In genomic region chr1:242523968-242524570, GRCh38 we compare ENCODE assay signal across 8 cellular contexts. TPM values are rescaled to one million over a fixed set of nuclear protein-coding genes. Genes with fewer than 3 reads are reported as not detected.
DNase-seq lines count a peak whose midpoint lies in the region; ATAC-seq and TF ChIP-seq lines count a peak whose summit lies in the region.

No MANE protein-coding gene starts in this region.

- TF ChIP-seq EP300 in transverse colon (IDR thresholded peaks at IDR 0.05; ENCODE audit: low read depth), result no peak

- no peaks in the 10 kb centered on the region for H3K36me3 ChIP-seq in lower lobe of right lung
- no peaks in the 10 kb centered on the region for H3K36me3 ChIP-seq in transverse colon

- H3K4me3 ChIP-seq in lower lobe of right lung, result peak overlapping the region; percentile 37
- peak overlapping the region in 3 of 4 donors; percentile 6 to 48 (median 24) for H3K4me3 ChIP-seq in transverse colon

- intact Hi-C loops in lower lobe of right lung (cut with DNase I) (no loop called here), transverse colon (cut with DNase I; ENCODE audit: low total_unique reads) (no loop called here)

- no peak for TF ChIP-seq CTCF in lower lobe of right lung (IDR thresholded peaks at IDR 0.05)
- TF ChIP-seq CTCF in transverse colon (IDR thresholded peaks at IDR 0.05), result no peak

- peak; percentile 80 to 85 for ATAC-seq in lower lobe of right lung

- peaks cover 6% of the 10 kb centered on the region for H3K4me1 ChIP-seq in lower lobe of right lung
- peaks cover 0 to 16% (median 13%) of the 10 kb centered on the region in 4 donors for H3K4me1 ChIP-seq in transverse colon

- 6% methylated on average over 42 of the region's 70 CpGs; no CpG with 5 or more reads in 1 of the 2 donors for WGBS in transverse colon (ENCODE audit: low coverage in 1 of 2), 2 donors

- TF ChIP-seq POLR2A in transverse colon (IDR thresholded peaks at IDR 0.05), result no peak

- DNase-seq in DMS 273 (lab: John Stamatoyannopoulos, UW; ENCODE audit: unreplicated experiment), result peak; percentile 62
- no peak for DNase-seq in DMS 273 treated with DMSO at 0.1 percent for 48 hours (lab: John Stamatoyannopoulos, UW)
- DNase-seq in NCI-H2227 (lab: John Stamatoyannopoulos, UW; ENCODE audit: unreplicated experiment), result peak; percentile 87
- peak in 54 of 61 donors; percentile 12 to 85 (median 63) for DNase-seq in caudate nucleus (lab: John Stamatoyannopoulos, UW)
- peak; percentile 44 for DNase-seq in lower lobe of right lung
- DNase-seq in transverse colon, result no peak
- DNase-seq in RKO (ENCODE audit: low spot score), result no peak
- no peak for DNase-seq in NCI-H226

- no peak overlapping the region for H3K27ac ChIP-seq in caudate nucleus (ENCODE audit: low read depth, low read length)
- no peak overlapping the region for H3K27ac ChIP-seq in lower lobe of right lung
- H3K27ac ChIP-seq in transverse colon, result no peak overlapping the region

- in situ Hi-C loops in transverse colon (cut with MboI; ENCODE audit: low pct_ligation_motif_present in 1 of 4, low pct_unique_long_range_greater_than_20kb in 1 of 4, low sequenced_read_pairs in 3 of 4), result no loop called here

- H3K27me3 ChIP-seq in lower lobe of right lung (ENCODE audit: low read depth) (peaks cover 39% of the 10 kb centered on the region), transverse colon (peaks cover 72% of the 10 kb centered on the region)

- H3K9me3 ChIP-seq in lower lobe of right lung, result no peaks in the 10 kb centered on the region
- no peaks in the 10 kb centered on the region for H3K9me3 ChIP-seq in transverse colon

RNA-seq across cellular contexts. Expression of gene PLD5, which starts 0.4 kb away (rescaled TPM):
- 0.21 TPM for total RNA-seq in lower lobe of right lung
- total RNA-seq in transverse colon, result under 1 TPM in 1 of 4 donors, not detected in 3; 0.16 TPM

Comparison
In these comparisons a context has a peak if more than half of its experiments do, and no peak if none do; other contexts are left out.
1. DNase-seq: peak in DMS 273 (single experiment), NCI-H2227 (single experiment), caudate nucleus (54 of 61) and lower lobe of right lung (single experiment); none in DMS 273 treated with DMSO at 0.1 percent for 48 hours (single experiment), transverse colon (single experiment), RKO (single experiment) and NCI-H226 (single experiment).